ENCODE assay signal across 8 cellular contexts in the genomic region with DNA sequence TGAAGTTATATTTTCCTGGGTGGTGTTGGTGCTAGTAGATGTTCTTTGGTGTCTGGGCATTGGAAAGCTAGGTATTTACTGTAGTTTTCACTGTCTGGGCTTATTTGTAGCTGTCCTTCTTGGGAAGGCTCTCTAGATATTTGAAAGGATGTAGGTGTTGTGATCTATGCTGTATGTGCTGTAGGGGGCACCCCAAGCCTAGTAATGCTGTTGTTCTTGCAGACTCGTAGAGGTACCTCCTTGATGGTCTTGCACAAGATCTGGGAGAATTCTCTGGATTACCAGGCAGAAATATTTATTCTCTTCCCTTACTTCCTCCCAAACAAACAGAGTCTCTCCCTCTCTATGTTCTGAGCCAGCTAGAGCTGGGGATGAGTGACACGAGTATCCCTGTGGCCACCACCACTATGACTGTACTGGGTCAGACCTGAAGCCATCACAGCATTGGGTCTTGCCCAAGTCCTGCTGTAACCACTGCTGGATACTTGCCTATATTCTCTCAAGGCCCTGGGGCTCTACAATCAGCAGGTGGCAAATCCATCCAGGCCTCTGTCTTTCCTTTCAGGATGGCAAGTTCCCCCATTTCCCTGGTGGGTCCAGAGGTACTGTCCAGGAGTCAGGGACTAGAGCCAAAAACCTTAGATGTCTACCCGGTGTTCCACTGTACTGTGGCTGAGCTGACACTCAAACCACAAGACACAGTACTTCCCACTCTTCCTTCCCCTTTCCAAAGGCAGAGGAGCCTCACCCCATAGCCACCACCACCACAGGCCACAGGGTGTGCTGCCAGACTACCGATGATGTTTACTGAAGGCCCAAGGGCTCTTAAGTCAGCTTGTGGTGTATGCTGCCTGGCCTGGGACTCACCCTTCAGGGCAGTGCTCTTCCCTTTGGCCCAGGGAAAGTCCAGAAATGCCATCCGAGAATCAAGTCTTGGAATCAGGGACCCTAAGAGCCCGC.
DNase-seq lines count a peak whose midpoint lies in the region; ATAC-seq and TF ChIP-seq lines count a peak whose summit lies in the region.

No MANE protein-coding gene starts in this region.

- H3K4me1 Mint-ChIP-seq in nephron progenitor cell = no peaks in the 10 kb centered on the region

- intact Hi-C loops in spleen (cut with DNase I; ENCODE audit: low total_unique reads) = no loop called here

- H3K4me3 ChIP-seq in spleen = no peak overlapping the region

- H3K9me3 Mint-ChIP-seq in nephron progenitor cell = peaks cover 13% of the 10 kb centered on the region

- no peaks in the 10 kb centered on the region for H3K4me1 ChIP-seq in spleen

- no peak for TF ChIP-seq POLR2A in spleen (IDR thresholded peaks at IDR 0.05)

- no peak overlapping the region for H3K4me3 Mint-ChIP-seq in nephron progenitor cell

- H3K36me3 Mint-ChIP-seq in nephron progenitor cell (ENCODE audit: low read depth) = no peaks in the 10 kb centered on the region

- TF ChIP-seq CTCF in nephron progenitor cell (IDR thresholded peaks at IDR 0.05) = peak; percentile 52
- peak in 1 of 11 experiments; percentile 37 for TF ChIP-seq CTCF in spleen (IDR thresholded peaks at IDR 0.05 in 8 of 11, conservative IDR thresholded peaks at IDR 0.05 in 3 of 11)

- H3K27ac ChIP-seq in spleen = no peak overlapping the region

- no peaks in the 10 kb centered on the region for H3K27me3 ChIP-seq in spleen (replicated peaks in 1 of 7)

- no peaks in the 10 kb centered on the region for H3K36me3 ChIP-seq in spleen

- DNase-seq in COR-L47 (lab: John Stamatoyannopoulos, UW) (peak; percentile 46), HuH-7 (ENCODE audit: low spot score) (peak; percentile 28), T follicular helper cell (ENCODE audit: low read depth) (peak; percentile 15), dermis blood vessel endothelial cell (peak; percentile 4), nephron progenitor cell (peak; percentile 49), spleen (no peak), cortex of kidney (lab: John Stamatoyannopoulos, UW) (no peak)

- 40 to 52% (median 47%) methylated on average over 5 to 6 of the region's 6 CpGs for WGBS in spleen, 5 donors

- no peak overlapping the region for H3K27ac Mint-ChIP-seq in nephron progenitor cell

- H3K27me3 Mint-ChIP-seq in nephron progenitor cell (ENCODE audit: low read depth, poor library complexity) = no peaks in the 10 kb centered on the region

- ATAC-seq in GM19328 (IDR thresholded peaks at IDR 0.05; ENCODE audit: unreplicated experiment) = no peak

- peaks cover 0 to 4% (median 0%) of the 10 kb centered on the region in 8 donors for H3K9me3 ChIP-seq in spleen

Comparison
In these comparisons a context has a peak if more than half of its experiments do, and no peak if none do; other contexts are left out.
1. DNase-seq: peak in COR-L47 (single experiment), HuH-7 (single experiment), T follicular helper cell (single experiment), dermis blood vessel endothelial cell (single experiment) and nephron progenitor cell (single experiment); none in spleen (single experiment) and cortex of kidney (single experiment).